14 cellular contexts compared by ENCODE assay signal in the genomic region with DNA sequence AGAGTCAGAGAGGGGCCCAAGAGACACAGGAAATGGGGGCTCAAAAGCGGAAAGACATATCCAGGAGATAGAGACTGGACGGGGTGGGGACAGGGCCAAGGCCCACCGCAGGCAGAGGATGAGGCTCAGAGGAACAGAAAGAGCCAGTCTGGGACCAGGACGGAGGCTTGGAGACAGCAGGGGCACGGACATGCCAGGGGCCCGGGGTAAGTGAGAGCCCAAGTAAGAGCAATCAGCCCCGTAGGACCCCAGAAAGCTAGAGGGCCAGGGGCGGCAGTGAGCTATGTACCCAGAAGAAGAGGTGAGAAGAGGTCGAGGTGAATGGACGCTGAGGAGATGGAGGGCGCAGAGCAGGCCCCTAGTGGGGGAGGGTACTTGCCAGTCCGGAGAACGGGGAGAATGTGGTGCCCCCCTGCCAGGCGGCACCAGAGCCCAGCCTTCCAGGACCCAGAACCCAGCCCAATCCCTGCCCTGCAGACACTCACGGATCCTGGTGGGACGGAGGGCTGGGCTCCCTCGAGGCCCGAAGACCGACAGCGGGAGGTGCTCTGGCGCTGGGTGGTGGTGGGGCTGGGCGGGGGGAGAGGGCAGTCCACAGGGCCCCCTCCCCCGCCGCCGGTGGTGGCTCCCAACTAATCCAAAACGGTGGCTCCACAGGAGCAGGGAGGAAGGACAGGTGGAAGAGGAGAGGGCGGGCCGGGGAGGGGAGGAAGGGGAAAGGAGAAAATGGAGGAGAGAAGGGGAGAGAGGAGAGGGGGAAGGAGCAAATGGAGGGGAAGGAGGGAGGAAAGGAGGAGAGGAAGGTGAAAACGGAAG. TPM values are rescaled to one million over a fixed set of nuclear protein-coding genes. Genes with fewer than 3 reads are reported as not detected.
DNase-seq lines count a peak whose midpoint lies in the region; ATAC-seq and TF ChIP-seq lines count a peak whose summit lies in the region.
"Had no signal": no experiment of that assay in that cellular context is flagged by ENCODE, and none has a peak within 500 bp of the region (broad histone marks: within the 10 kb centered on the region; RNA-seq: fewer than 3 reads in every experiment).

No MANE protein-coding gene starts in this region.

- H3K36me3 Mint-ChIP-seq in stimulated activated memory B cell treated with anti-CD40 and anti-IgM and Interleukin-4, amounts not matched to agents 10 μg/mL and 1 μg/mL and 100 μg/mL, for 72 hours: no peaks in the 10 kb centered on the region

- no peaks in the 10 kb centered on the region for H4K20me1 ChIP-seq in SK-N-SH (ENCODE audit: insufficient read depth)

- H3K27ac ChIP-seq in SK-N-SH (ENCODE audit: low read depth in 2 of 2, low read length in 1 of 2) (peak overlapping the region in 1 of 2 experiments; percentile 85; a peak in 2 of 4 replicates), right cardiac atrium (ENCODE audit: low read length) (no peak overlapping the region), parathyroid adenoma (peak overlapping the region; percentile 57)

- no peaks in the 10 kb centered on the region for H3K79me2 ChIP-seq in SK-N-SH (ENCODE audit: insufficient read depth)
- peaks cover 3% of the 10 kb centered on the region for H3K79me2 ChIP-seq in parathyroid adenoma

- H3K4me3 Mint-ChIP-seq in stimulated activated memory B cell treated with anti-CD40 and anti-IgM and Interleukin-4, amounts not matched to agents 10 μg/mL and 1 μg/mL and 100 μg/mL, for 72 hours: no peak overlapping the region

- no peaks in the 10 kb centered on the region for H3K9me2 ChIP-seq in SK-N-SH

- no peak for TF ChIP-seq CTCF in SK-N-SH (IDR thresholded peaks at IDR 0.05)
- TF ChIP-seq CTCF in parathyroid adenoma (IDR thresholded peaks at IDR 0.05): no peak

- CTCF ChIA-PET in SK-N-SH (lab: Yijun Ruan, JAX): interaction anchor here (2.2 kb wide), 1 partner anchor 34 kb away, joined by 7 read pairs; no protein-coding TSS in a partner anchor

- no peaks in the 10 kb centered on the region for H3K9me3 Mint-ChIP-seq in stimulated activated memory B cell treated with anti-CD40 and anti-IgM and Interleukin-4, amounts not matched to agents 10 μg/mL and 1 μg/mL and 100 μg/mL, for 72 hours

- H3K36me3 ChIP-seq in SK-N-SH (replicated peaks in 1 of 2; ENCODE audit: control insufficient read depth in 1 of 2, insufficient read depth in 2 of 2, low read length in 1 of 2) (no peaks in the 10 kb centered on the region), parathyroid adenoma (ENCODE audit: control insufficient read depth, insufficient read depth, low read length) (no peaks in the 10 kb centered on the region)

- H3K9me3 ChIP-seq in SK-N-SH (no peaks in the 10 kb centered on the region), right cardiac atrium (ENCODE audit: control insufficient read depth, low read length) (no peaks in the 10 kb centered on the region), parathyroid adenoma (ENCODE audit: control insufficient read depth, low read length) (no peaks in the 10 kb centered on the region)

- H3K27ac Mint-ChIP-seq in stimulated activated memory B cell treated with anti-CD40 and anti-IgM and Interleukin-4, amounts not matched to agents 10 μg/mL and 1 μg/mL and 100 μg/mL, for 72 hours: no peak overlapping the region

- H3K4me1 ChIP-seq in SK-N-SH (ENCODE audit: control insufficient read depth in 1 of 2, insufficient read depth in 2 of 2, low read depth in 1 of 2, low read length in 1 of 2) (peaks cover 0 to 35% of the 10 kb centered on the region in 2 experiments; a peak in 2 of 4 replicates), right cardiac atrium (ENCODE audit: control insufficient read depth, insufficient read depth, low read length) (peaks cover 3% of the 10 kb centered on the region), parathyroid adenoma (peaks cover 16% of the 10 kb centered on the region)

- H2AFZ ChIP-seq in SK-N-SH (ENCODE audit: low read depth): no peak overlapping the region
- peak overlapping the region; percentile 73 for H2AFZ ChIP-seq in parathyroid adenoma

- H3K4me3 ChIP-seq in SK-N-SH (ENCODE audit: low read depth in 2 of 2, low read length in 1 of 2): peak overlapping the region in 1 of 2 experiments; percentile 47; a peak in 2 of 4 replicates
- H3K4me3 ChIP-seq in right cardiac atrium (ENCODE audit: low read length): peak overlapping the region; percentile 47
- H3K4me3 ChIP-seq in parathyroid adenoma (ENCODE audit: low read depth, low read length): peak overlapping the region; percentile 82

- ATAC-seq in right cardiac atrium: peak in 1 of 2 donors; percentile 8
- ATAC-seq in stimulated activated memory B cell treated with anti-CD40 and anti-IgM and Interleukin-4, amounts not matched to agents 10 μg/mL and 1 μg/mL and 100 μg/mL, for 72 hours: no peak
- ATAC-seq in GM19467 (IDR thresholded peaks at IDR 0.05; ENCODE audit: unreplicated experiment): no peak
- no peak for ATAC-seq in GM21367 (IDR thresholded peaks at IDR 0.05; ENCODE audit: unreplicated experiment)
- ATAC-seq: HepG2; stimulated activated naive CD8-positive, alpha-beta T cell treated with anti-CD3 and anti-CD28 coated beads, Interleukin-15, Interleukin-2, amounts not matched to agents 100 U/mL and 50 U/mL, for 24 hours had no signal

- peaks cover 9% of the 10 kb centered on the region for H3K27me3 Mint-ChIP-seq in stimulated activated memory B cell treated with anti-CD40 and anti-IgM and Interleukin-4, amounts not matched to agents 10 μg/mL and 1 μg/mL and 100 μg/mL, for 72 hours

- H3K4me1 Mint-ChIP-seq in stimulated activated memory B cell treated with anti-CD40 and anti-IgM and Interleukin-4, amounts not matched to agents 10 μg/mL and 1 μg/mL and 100 μg/mL, for 72 hours: no peaks in the 10 kb centered on the region

- TF ChIP-seq EP300 in SK-N-SH (IDR thresholded peaks at IDR 0.05; ENCODE audit: borderline replicate concordance in 1 of 2, low read depth in 1 of 2, low read length in 1 of 2): no peak

- H3K27me3 ChIP-seq in SK-N-SH (ENCODE audit: insufficient read depth) (peaks cover 12% of the 10 kb centered on the region; the same call in 1 of the 2 replicates), right cardiac atrium (ENCODE audit: control insufficient read depth, insufficient read depth) (no peaks in the 10 kb centered on the region), parathyroid adenoma (ENCODE audit: control insufficient read depth, insufficient read depth, low read length) (no peaks in the 10 kb centered on the region)

- DNase-seq in COR-L47 (lab: John Stamatoyannopoulos, UW) (peak; percentile 12), SK-N-SH (peak; percentile 67), right cardiac atrium (no peak), putamen (ENCODE audit: low spot score) (no peak)
- DNase-seq: activated effector memory CD4-positive, alpha-beta T cell treated with Interleukin-2 at 50 U/mL for 16 hours; dermis blood vessel endothelial cell; NCI-H187 treated with DMSO at 0.1 percent for 48 hours; stimulated activated CD4-positive, alpha-beta T cell treated with anti-CD3 and anti-CD28 coated beads, Interleukin-1b, Interleukin-23, amount 100 ng/mL, for 48 hours; stimulated activated naive CD8-positive, alpha-beta T cell treated with anti-CD3 and anti-CD28 coated beads, Interleukin-15, Interleukin-2, amounts not matched to agents 100 U/mL and 50 U/mL, for 24 hours had no signal

- intact Hi-C loops in right cardiac atrium (cut with DNase I): no loop called here

- 45% methylated on average over 29 of the region's 29 CpGs for WGBS in SK-N-SH (ENCODE audit: low lambda C conversion rate)
- WGBS in right cardiac atrium: 16% methylated on average over 29 of the region's 29 CpGs

- POLR2A ChIA-PET in SK-N-SH (lab: Yijun Ruan, JAX): no interaction called here

- H3K9ac ChIP-seq in SK-N-SH (no peak overlapping the region), parathyroid adenoma (peak overlapping the region; percentile 83)

- no peak overlapping the region for H3K4me2 ChIP-seq in SK-N-SH
- H3K4me2 ChIP-seq in parathyroid adenoma (ENCODE audit: low read length): peak overlapping the region; percentile 96

- peaks cover 6% of the 10 kb centered on the region for H3F3A ChIP-seq in SK-N-SH (replicated peaks; ENCODE audit: insufficient read depth)

- no peak for TF ChIP-seq RAD21 in SK-N-SH (IDR thresholded peaks at IDR 0.05; ENCODE audit: low read length)

TF ChIP-seq in SK-N-SH, 30 proteins besides CTCF, POLR2A, EP300 and RAD21 (continues in another document):
- no peak for TF ChIP-seq FOSL2 (IDR thresholded peaks at IDR 0.05; ENCODE audit: borderline replicate concordance, low read depth)
- TF ChIP-seq TAF1 (IDR thresholded peaks at IDR 0.05; ENCODE audit: borderline replicate concordance, low read depth, low read length): no peak
- TF ChIP-seq MEF2A (IDR thresholded peaks at IDR 0.05; ENCODE audit: borderline replicate concordance, low read depth): no peak
- no peak for TF ChIP-seq GABPA (IDR thresholded peaks at IDR 0.05; ENCODE audit: low read depth)
- TF ChIP-seq FOXM1 (IDR thresholded peaks at IDR 0.05; ENCODE audit: low read depth): no peak
- no peak for TF ChIP-seq GATA2 (CRISPR knock-in tag; IDR thresholded peaks at IDR 0.05)
- no peak for TF ChIP-seq JUND (IDR thresholded peaks at IDR 0.05)
- no peak for TF ChIP-seq RCOR1 (IDR thresholded peaks at IDR 0.05; ENCODE audit: low read length)
- no peak for TF ChIP-seq RFX5 (IDR thresholded peaks at IDR 0.05; ENCODE audit: low read length)

RNA-seq across cellular contexts. Expression of a gene that starts 1.0 kb away (rescaled TPM):
- polyA plus RNA-seq in SK-N-SH (2012; rRNA removed): 0.71 and 2.4 TPM in 2 replicates
- polyA plus RNA-seq in SK-N-SH (2012; cell fraction: cytosol; rRNA removed): 0.85 and 1.7 TPM in 2 replicates
- polyA plus RNA-seq in SK-N-SH (2012; cell fraction: nucleus; rRNA removed): 3.7 and 4.4 TPM in 2 replicates
- total RNA-seq in right cardiac atrium: 10 to 100 TPM; 12.5 to 18.3 (median 14.6) TPM
- 8.9 TPM for polyA plus RNA-seq in right cardiac atrium
- total RNA-seq: HepG2 had no signal
- polyA plus RNA-seq: HepG2 had no signal

RNA-seq across cellular contexts. Expression of a gene that starts 7.0 kb away (rescaled TPM):
- 6.9 and 8.5 TPM in 2 replicates for polyA plus RNA-seq in SK-N-SH (2012; rRNA removed)
- polyA plus RNA-seq in SK-N-SH (2012; cell fraction: cytosol; rRNA removed): 2.4 and 4.9 TPM in 2 replicates
- polyA plus RNA-seq in SK-N-SH (2012; cell fraction: nucleus; rRNA removed): 6.9 and 7.4 TPM in 2 replicates
- 1 to 10 TPM; 8.4 to 9.3 (median 8.5) TPM for total RNA-seq in right cardiac atrium
- polyA plus RNA-seq in right cardiac atrium: 5.2 TPM

Comparison
In these comparisons a context has a peak if more than half of its experiments do, and no peak if none do; other contexts are left out.
1. DNase-seq: peak in COR-L47 (single experiment) and SK-N-SH (single experiment); none in right cardiac atrium (0 of 3) and putamen (single experiment).